In genomic region chr2:73776381-73776780, GRCh38 we compare ENCODE assay signal across 21 cellular contexts. TPM values are rescaled to one million over a fixed set of nuclear protein-coding genes. Genes with fewer than 3 reads are reported as not detected.
A peak's percentile ranks its signal among the peaks of the same experiment; 100 is the strongest.
DNase-seq lines count a peak whose midpoint lies in the region; ATAC-seq, FAIRE-seq and TF ChIP-seq lines count a peak whose summit lies in the region.
"Had no signal": no experiment of that assay in that cellular context is flagged by ENCODE, and none has a peak within 500 bp of the region (broad histone marks: within the 10 kb centered on the region; RNA-seq: fewer than 3 reads in every experiment).

No MANE protein-coding gene starts in this region.

- intact Hi-C loops in CD4-positive, alpha-beta T cell (cut with DNase I, micrococcal nuclease), result loop anchor here in 1 of 2 experiments (2.0 to 10.0 kb wide), 2 partner anchors 44 to 82 kb away; no protein-coding TSS in a partner anchor
- intact Hi-C loops in OCI-LY7 (cut with micrococcal nuclease; ENCODE audit: unreplicated experiment), result no loop called here

- H3K4me3 Mint-ChIP-seq in CD4-positive, alpha-beta T cell, result peak overlapping the region; percentile 34

- H3K9me3 Mint-ChIP-seq in CD4-positive, alpha-beta T cell, result no peaks in the 10 kb centered on the region
- H3K9me3 Mint-ChIP-seq: CD4-positive, CD25-positive, alpha-beta regulatory T cell had no signal

- peak; percentile 68 for FAIRE-seq in HTR-8/SVneo (lab: Jason Lieb, UNC)
- FAIRE-seq: A204.1, HepG2 had no signal

- TF ChIP-seq CTCF in CD4-positive, alpha-beta T cell (IDR thresholded peaks at IDR 0.05), result no peak
- TF ChIP-seq CTCF in brain microvascular endothelial cell (IDR thresholded peaks at IDR 0.05; ENCODE audit: low read depth, low read length, missing control alignments) (no peak), OCI-LY7 (conservative IDR thresholded peaks at IDR 0.05; ENCODE audit: low read length) (no peak)

- H3K79me2 ChIP-seq in OCI-LY7 (ENCODE audit: insufficient read depth, low read depth, low read length), result peaks cover 24% of the 10 kb centered on the region

- CTCF ChIA-PET in CD4-positive, alpha-beta T cell (lab: Charles Lee), result no interaction called here
- CTCF ChIA-PET in OCI-LY7 (lab: Charles Lee; ENCODE audit: unreplicated experiment), result no interaction called here

- H3K4me1 Mint-ChIP-seq in CD4-positive, alpha-beta T cell (ENCODE audit: low read depth), result peaks cover 68% of the 10 kb centered on the region

- H3K36me3 ChIP-seq in brain microvascular endothelial cell (replicated peaks) (peaks cover 27% of the 10 kb centered on the region), OCI-LY7 (ENCODE audit: insufficient read depth, low read length) (peaks cover 50% of the 10 kb centered on the region)

- no peaks in the 10 kb centered on the region for H3K9me2 ChIP-seq in OCI-LY7 (ENCODE audit: insufficient read depth, low read length)

- no TSS peak for BruUV-seq in OCI-LY7 (replicated peaks; lab: Mats Ljungman, UMichigan)

- H3K27me3 ChIP-seq in CD4-positive, alpha-beta T cell (ENCODE audit: control insufficient read depth, insufficient read depth, low read length), result no peaks in the 10 kb centered on the region
- H3K27me3 ChIP-seq in brain microvascular endothelial cell (replicated peaks), result no peaks in the 10 kb centered on the region
- H3K27me3 ChIP-seq: BE2C, SJSA1 had no signal

- H3K4me1 ChIP-seq in OCI-LY7 (ENCODE audit: insufficient read depth, low read length, poor library complexity, severe bottlenecking), result peaks cover 18% of the 10 kb centered on the region
- H3K4me1 ChIP-seq: BE2C had no signal

- H3K4me3 ChIP-seq in brain microvascular endothelial cell (ENCODE audit: low read depth, low read length) (no peak overlapping the region), OCI-LY7 (ENCODE audit: low read depth, low read length, poor library complexity, severe bottlenecking) (no peak overlapping the region)
- H3K4me3 ChIP-seq: SJSA1 had no signal

- H3K27ac Mint-ChIP-seq in CD4-positive, alpha-beta T cell, result no peak overlapping the region

- no peak overlapping the region for H3K4me2 ChIP-seq in OCI-LY7 (ENCODE audit: low read length)

- H3K9me3 ChIP-seq in CD4-positive, alpha-beta T cell (ENCODE audit: control insufficient read depth, low read length), result no peaks in the 10 kb centered on the region
- no peaks in the 10 kb centered on the region for H3K9me3 ChIP-seq in OCI-LY7 (ENCODE audit: low read length)
- H3K9me3 ChIP-seq: BE2C, Caco-2, SJSA1 had no signal

- no peak for DNase-seq in CD4-positive, alpha-beta T cell
- DNase-seq in HTR-8/SVneo (ENCODE audit: insufficient read length, low spot score) (no peak), brain microvascular endothelial cell (peak; percentile 32), iris pigment epithelial cell (ENCODE audit: low read depth) (peak; percentile 43), OCI-LY7 (ENCODE audit: low spot score) (no peak), NCI-H82 treated with DMSO at 0.1 percent for 48 hours (lab: John Stamatoyannopoulos, UW; ENCODE audit: unreplicated experiment) (no peak), GM19240 (ENCODE audit: insufficient read length, low spot score) (no peak)
- DNase-seq: BE2C; Caco-2; CD4-positive, CD25-positive, alpha-beta regulatory T cell; GF-D8; GOT3; KBM-7; NCI-H1417 treated with DMSO at 0.1 percent for 48 hours; NCI-H187 treated with DMSO at 0.1 percent for 48 hours; NCI-H2227 treated with DMSO at 0.1 percent for 48 hours; NCI-H524 had no signal

- peaks cover 76% of the 10 kb centered on the region for H3K36me3 Mint-ChIP-seq in CD4-positive, alpha-beta T cell (ENCODE audit: low read depth)

- no peak overlapping the region for H3K27ac ChIP-seq in CD4-positive, alpha-beta T cell (ENCODE audit: low read depth, low read length)
- H3K27ac ChIP-seq in brain microvascular endothelial cell (peak overlapping the region; percentile 45), OCI-LY7 (ENCODE audit: low read depth, low read length, poor library complexity, severe bottlenecking) (no peak overlapping the region)
- H3K27ac ChIP-seq: SJSA1 had no signal

- in situ Hi-C loops in brain microvascular endothelial cell (cut with HindIII; ENCODE audit: low pct_ligation_motif_present, low sequenced_read_pairs), result no loop called here

- ATAC-seq in CD4-positive, alpha-beta T cell (ENCODE audit: poor library complexity), result no peak
- ATAC-seq: HCT116, HepG2 had no signal

- H3K27me3 Mint-ChIP-seq in CD4-positive, alpha-beta T cell, result peaks cover 4% of the 10 kb centered on the region

- no peak overlapping the region for H2AFZ ChIP-seq in OCI-LY7 (ENCODE audit: low read length)

- POLR2A ChIA-PET in CD4-positive, alpha-beta T cell (lab: Charles Lee), result no interaction called here
- POLR2A ChIA-PET in OCI-LY7 (lab: Charles Lee), result interaction anchor here (0.6 kb wide), 2 partner anchors 12 to 518 kb away, joined by 4 to 7 read pairs; no protein-coding TSS in a partner anchor

- H4K20me1 ChIP-seq in OCI-LY7 (ENCODE audit: insufficient read depth, low read length), result no peaks in the 10 kb centered on the region

RNA-seq across cellular contexts. Expression of gene DUSP11, which starts 3.5 kb away (rescaled TPM):
- total RNA-seq in CD4-positive, alpha-beta T cell, result 10 to 100 TPM; 57.1 to 61.5 TPM
- 33.9 and 40.9 TPM in 2 replicates for total RNA-seq in OCI-LY7 (2014; rRNA removed; shearing (Covaris generic))
- total RNA-seq in OCI-LY7 (2022), result 25.0 and 28.1 TPM in 2 replicates

RNA-seq across cellular contexts. Expression of gene C2orf78, which starts 7.6 kb away (rescaled TPM):
- not detected for total RNA-seq in CD4-positive, alpha-beta T cell
- total RNA-seq in OCI-LY7 (2014; rRNA removed; shearing (Covaris generic)), result not detected in 2 replicates
- total RNA-seq in OCI-LY7 (2022), result not detected in 2 replicates
- total RNA-seq: Caco-2; CD4-positive, CD25-positive, alpha-beta regulatory T cell; HepG2 had no signal

RNA-seq across cellular contexts. Expression of gene TPRKB, which starts 39.2 kb away (rescaled TPM):
- 10 to 100 TPM; 16.1 to 18.2 TPM for total RNA-seq in CD4-positive, alpha-beta T cell
- total RNA-seq in OCI-LY7 (2014; rRNA removed; shearing (Covaris generic)), result 25.4 and 29.3 TPM in 2 replicates
- 48.8 and 51.4 TPM in 2 replicates for total RNA-seq in OCI-LY7 (2022)

RNA-seq across cellular contexts. Expression of gene STAMBP, which starts 52.4 kb away (rescaled TPM):
- 10 to 100 TPM; 11.3 to 13.8 TPM for total RNA-seq in CD4-positive, alpha-beta T cell
- total RNA-seq in OCI-LY7 (2014; rRNA removed; shearing (Covaris generic)), result 23.4 and 27.2 TPM in 2 replicates
- total RNA-seq in OCI-LY7 (2022), result 43.7 and 49.0 TPM in 2 replicates

Comparison
In these comparisons a context has a peak if more than half of its experiments do, and no peak if none do; other contexts are left out.
1. DNase-seq: peak in brain microvascular endothelial cell (single experiment) and iris pigment epithelial cell (single experiment); none in CD4-positive, alpha-beta T cell (0 of 10), HTR-8/SVneo (single experiment), OCI-LY7 (single experiment), NCI-H82 treated with DMSO at 0.1 percent for 48 hours (single experiment) and GM19240 (single experiment).